Comparison of ENCODE assay signal across 1 cellular context in the genomic region with DNA sequence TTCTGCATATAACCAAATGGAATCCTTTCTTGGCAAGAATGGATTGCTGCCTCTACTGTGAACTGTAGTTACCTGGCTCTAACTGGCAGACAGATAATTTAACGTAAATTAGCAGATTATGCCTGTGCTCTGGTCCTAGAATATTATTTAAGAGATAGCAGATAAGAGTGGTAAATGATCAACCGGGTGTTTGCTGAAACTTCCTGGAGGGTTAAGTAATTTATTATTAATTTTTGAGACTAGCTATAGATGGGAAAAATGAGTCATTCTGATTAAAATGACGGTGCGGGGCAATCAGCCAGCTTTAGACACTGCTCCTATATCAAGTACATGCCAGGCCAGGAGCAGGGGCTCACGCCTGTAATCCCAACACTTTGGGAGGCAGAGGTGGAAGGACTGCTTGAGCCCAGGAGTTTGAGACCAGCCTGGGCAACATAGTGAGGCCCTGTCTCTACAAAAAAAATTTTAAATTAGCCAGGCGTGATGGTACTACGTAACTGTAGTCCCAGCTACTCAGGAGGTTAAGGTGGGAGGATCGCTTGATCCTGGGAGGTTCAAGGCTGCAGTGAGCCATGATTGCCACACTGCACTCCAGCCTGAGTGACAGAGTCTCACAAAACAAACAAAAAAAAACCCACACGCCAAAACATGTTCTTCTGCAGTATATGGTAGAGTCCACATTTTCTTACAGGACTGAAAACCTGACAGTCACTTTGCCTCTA.
A peak's percentile ranks its signal among the peaks of the same experiment; 100 is the strongest.
TF ChIP-seq lines count a peak whose summit lies in the region.

No MANE protein-coding gene starts in this region.

TF ChIP-seq in HepG2, 621 proteins besides CTCF, POLR2A, EP300 and RAD21 (continued from another document and continues in another):
- TF ChIP-seq, protein P1, sequence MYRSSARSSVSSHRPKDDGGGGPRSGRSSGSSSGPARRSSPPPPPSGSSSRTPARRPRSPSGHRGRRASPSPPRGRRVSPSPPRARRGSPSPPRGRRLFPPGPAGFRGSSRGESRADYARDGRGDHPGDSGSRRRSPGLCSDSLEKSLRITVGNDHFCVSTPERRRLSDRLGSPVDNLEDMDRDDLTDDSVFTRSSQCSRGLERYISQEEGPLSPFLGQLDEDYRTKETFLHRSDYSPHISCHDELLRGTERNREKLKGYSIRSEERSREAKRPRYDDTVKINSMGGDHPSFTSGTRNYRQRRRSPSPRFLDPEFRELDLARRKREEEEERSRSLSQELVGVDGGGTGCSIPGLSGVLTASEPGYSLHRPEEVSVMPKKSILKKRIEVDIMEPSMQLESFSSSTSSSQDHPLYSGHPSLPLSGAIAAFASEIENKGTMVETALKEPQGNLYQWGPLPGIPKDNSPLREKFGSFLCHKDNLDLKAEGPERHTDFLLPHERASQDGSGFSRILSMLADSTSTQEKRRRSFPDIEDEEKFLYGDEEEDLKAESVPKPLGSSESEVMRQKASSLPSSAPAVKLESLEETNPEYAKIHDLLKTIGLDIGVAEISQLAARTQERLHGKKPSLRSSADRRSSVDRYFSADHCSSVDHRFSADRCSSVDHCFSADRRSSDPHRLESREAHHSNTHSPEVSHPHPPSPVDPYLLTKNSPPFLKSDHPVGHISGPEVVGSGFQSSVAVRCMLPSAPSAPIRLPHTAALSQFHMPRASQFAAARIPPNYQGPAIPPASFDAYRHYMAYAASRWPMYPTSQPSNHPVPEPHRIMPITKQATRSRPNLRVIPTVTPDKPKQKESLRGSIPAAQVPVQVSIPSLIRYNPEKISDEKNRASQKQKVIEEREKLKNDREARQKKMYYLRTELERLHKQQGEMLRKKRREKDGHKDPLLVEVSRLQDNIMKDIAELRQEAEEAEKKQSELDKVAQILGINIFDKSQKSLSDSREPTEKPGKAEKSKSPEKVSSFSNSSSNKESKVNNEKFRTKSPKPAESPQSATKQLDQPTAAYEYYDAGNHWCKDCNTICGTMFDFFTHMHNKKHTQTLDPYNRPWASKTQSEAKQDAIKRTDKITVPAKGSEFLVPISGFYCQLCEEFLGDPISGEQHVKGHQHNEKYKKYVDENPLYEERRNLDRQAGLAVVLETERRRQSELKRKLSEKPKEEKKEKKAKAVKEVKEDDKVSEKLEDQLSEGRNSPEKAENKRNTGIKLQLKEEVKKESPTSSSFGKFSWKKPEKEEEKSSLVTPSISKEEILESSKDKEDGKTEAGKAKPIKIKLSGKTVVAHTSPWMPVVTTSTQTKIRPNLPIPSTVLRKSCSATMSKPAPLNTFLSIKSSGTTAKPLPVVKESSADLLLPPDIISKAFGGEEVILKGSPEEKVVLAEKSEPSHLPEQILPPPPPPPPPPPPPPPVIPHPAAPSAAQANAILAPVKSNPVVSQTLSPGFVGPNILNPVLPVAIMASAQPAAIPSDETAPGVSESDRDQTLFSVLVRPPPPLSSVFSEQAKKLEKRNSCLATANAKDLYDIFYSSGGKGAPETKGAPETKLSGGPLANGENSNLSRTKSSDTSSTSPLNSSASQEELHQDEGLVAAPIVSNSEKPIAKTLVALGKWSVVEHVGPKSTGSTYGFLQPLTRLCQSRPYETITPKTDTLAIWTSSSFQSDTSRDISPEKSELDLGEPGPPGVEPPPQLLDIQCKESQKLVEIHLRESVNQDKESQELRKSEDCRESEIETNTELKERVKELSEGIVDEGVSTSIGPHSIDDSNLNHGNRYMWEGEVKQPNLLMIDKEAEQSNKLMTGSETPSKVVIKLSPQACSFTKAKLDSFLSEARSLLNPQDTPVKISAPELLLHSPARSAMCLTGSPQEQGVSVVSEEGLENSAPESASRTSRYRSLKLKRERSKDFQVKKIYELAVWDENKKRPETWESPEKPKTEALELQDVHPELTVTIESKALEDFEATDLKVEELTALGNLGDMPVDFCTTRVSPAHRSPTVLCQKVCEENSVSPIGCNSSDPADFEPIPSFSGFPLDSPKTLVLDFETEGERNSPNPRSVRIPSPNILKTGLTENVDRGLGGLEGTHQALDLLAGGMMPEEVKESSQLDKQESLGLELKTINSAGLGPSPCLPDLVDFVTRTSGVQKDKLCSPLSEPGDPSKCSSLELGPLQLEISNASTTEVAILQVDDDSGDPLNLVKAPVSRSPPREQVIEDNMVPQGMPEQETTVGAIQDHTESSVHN (CRISPR knock-in tag; IDR thresholded peaks at IDR 0.05) = 0 out of 2 replicates have a peak, but pooled peaks have one; percentile 56
- TF ChIP-seq ZBTB7B (CRISPR knock-in tag; IDR thresholded peaks at IDR 0.05) (peak; percentile 83), ZNF160 (CRISPR knock-in tag; IDR thresholded peaks at IDR 0.05) (0 out of 2 replicates have a peak, but pooled peaks have one; percentile 59), ZNF564 (CRISPR knock-in tag; IDR thresholded peaks at IDR 0.05) (no peak), ATM (IDR thresholded peaks at IDR 0.05; ENCODE audit: borderline replicate concordance) (no peak), FLYWCH1 (CRISPR knock-in tag; IDR thresholded peaks at IDR 0.05) (no peak), SKI (IDR thresholded peaks at IDR 0.05; ENCODE audit: partially characterized antibody) (peak; percentile 58), ZNF713 (CRISPR knock-in tag; IDR thresholded peaks at IDR 0.05) (no peak), ZSCAN21 (CRISPR knock-in tag; IDR thresholded peaks at IDR 0.05; ENCODE audit: borderline replicate concordance) (0 out of 2 replicates have a peak, but pooled peaks have one; percentile 72), HNF4G (IDR thresholded peaks at IDR 0.05; ENCODE audit: borderline replicate concordance, low read depth, low read length) (peak; percentile 46; the same call in 1 of the 2 replicates), HNF4G (CRISPR knock-in tag; IDR thresholded peaks at IDR 0.05; ENCODE audit: borderline replicate concordance, low read depth) (no peak), RCOR2 (CRISPR knock-in tag; IDR thresholded peaks at IDR 0.05) (peak; percentile 95), POLR2AphosphoS5 (IDR thresholded peaks at IDR 0.05; ENCODE audit: low read depth, low read length) (no peak), NR2F6 (IDR thresholded peaks at IDR 0.05) (peak; percentile 80), NR2F6 (CRISPR knock-in tag; IDR thresholded peaks at IDR 0.05) (peak; percentile 94), CREM (IDR thresholded peaks at IDR 0.05) (peak; percentile 79), CREM (CRISPR knock-in tag; IDR thresholded peaks at IDR 0.05) (no peak), ZSCAN31 (CRISPR knock-in tag; IDR thresholded peaks at IDR 0.05; ENCODE audit: low read depth) (peak; percentile 68; the same call in 1 of the 2 replicates), GABPA (IDR thresholded peaks at IDR 0.05; ENCODE audit: low read depth, low read length) (no peak), GABPA (CRISPR knock-in tag; IDR thresholded peaks at IDR 0.05; ENCODE audit: low read depth) (peak; percentile 31; the same call in 1 of the 2 replicates), HNRNPUL1 (IDR thresholded peaks at IDR 0.05; ENCODE audit: low read depth, low read length) (no peak), ZNF530 (CRISPR knock-in tag; IDR thresholded peaks at IDR 0.05; ENCODE audit: low read depth) (no peak), ZFP90 (CRISPR knock-in tag; IDR thresholded peaks at IDR 0.05; ENCODE audit: borderline replicate concordance) (peak; percentile 84; the same call in 1 of the 2 replicates), ZNF12 (CRISPR knock-in tag; IDR thresholded peaks at IDR 0.05) (peak; percentile 67; the same call in 1 of the 2 replicates), MEIS2 (CRISPR knock-in tag; IDR thresholded peaks at IDR 0.05) (peak; percentile 98), IKZF1 (IDR thresholded peaks at IDR 0.05) (no peak), PITX1 (CRISPR knock-in tag; IDR thresholded peaks at IDR 0.05) (peak; percentile 94), ZNF644 (CRISPR knock-in tag; IDR thresholded peaks at IDR 0.05; ENCODE audit: low read depth) (peak; percentile 95), NR2F1 (CRISPR knock-in tag; IDR thresholded peaks at IDR 0.05) (peak; percentile 48 to 51; a peak in 2 of 4 replicates), ZNF550 (CRISPR knock-in tag; IDR thresholded peaks at IDR 0.05; ENCODE audit: borderline replicate concordance) (no peak), HDAC2 (CRISPR knock-in tag; IDR thresholded peaks at IDR 0.05) (peak; percentile 93), ZNF780A (CRISPR knock-in tag; IDR thresholded peaks at IDR 0.05) (no peak)
- TF ChIP-seq, protein P2, sequence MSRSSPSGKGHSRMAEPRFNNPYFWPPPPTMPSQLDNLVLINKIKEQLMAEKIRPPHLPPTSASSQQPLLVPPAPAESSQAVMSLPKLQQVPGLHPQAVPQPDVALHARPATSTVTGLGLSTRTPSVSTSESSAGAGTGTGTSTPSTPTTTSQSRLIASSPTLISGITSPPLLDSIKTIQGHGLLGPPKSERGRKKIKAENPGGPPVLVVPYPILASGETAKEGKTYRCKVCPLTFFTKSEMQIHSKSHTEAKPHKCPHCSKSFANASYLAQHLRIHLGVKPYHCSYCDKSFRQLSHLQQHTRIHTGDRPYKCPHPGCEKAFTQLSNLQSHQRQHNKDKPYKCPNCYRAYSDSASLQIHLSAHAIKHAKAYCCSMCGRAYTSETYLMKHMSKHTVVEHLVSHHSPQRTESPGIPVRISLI (CRISPR knock-in tag; IDR thresholded peaks at IDR 0.05; ENCODE audit: borderline replicate concordance) = peak; percentile 98
- TF ChIP-seq, protein P3, sequence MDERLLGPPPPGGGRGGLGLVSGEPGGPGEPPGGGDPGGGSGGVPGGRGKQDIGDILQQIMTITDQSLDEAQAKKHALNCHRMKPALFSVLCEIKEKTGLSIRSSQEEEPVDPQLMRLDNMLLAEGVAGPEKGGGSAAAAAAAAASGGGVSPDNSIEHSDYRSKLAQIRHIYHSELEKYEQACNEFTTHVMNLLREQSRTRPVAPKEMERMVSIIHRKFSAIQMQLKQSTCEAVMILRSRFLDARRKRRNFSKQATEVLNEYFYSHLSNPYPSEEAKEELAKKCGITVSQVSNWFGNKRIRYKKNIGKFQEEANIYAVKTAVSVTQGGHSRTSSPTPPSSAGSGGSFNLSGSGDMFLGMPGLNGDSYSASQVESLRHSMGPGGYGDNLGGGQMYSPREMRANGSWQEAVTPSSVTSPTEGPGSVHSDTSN (CRISPR knock-in tag; IDR thresholded peaks at IDR 0.05) = peak; percentile 87
- TF ChIP-seq, protein P4, sequence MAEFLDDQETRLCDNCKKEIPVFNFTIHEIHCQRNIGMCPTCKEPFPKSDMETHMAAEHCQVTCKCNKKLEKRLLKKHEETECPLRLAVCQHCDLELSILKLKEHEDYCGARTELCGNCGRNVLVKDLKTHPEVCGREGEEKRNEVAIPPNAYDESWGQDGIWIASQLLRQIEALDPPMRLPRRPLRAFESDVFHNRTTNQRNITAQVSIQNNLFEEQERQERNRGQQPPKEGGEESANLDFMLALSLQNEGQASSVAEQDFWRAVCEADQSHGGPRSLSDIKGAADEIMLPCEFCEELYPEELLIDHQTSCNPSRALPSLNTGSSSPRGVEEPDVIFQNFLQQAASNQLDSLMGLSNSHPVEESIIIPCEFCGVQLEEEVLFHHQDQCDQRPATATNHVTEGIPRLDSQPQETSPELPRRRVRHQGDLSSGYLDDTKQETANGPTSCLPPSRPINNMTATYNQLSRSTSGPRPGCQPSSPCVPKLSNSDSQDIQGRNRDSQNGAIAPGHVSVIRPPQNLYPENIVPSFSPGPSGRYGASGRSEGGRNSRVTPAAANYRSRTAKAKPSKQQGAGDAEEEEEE (CRISPR knock-in tag; IDR thresholded peaks at IDR 0.05; ENCODE audit: borderline replicate concordance) = no peak
- TF ChIP-seq, protein P5, sequence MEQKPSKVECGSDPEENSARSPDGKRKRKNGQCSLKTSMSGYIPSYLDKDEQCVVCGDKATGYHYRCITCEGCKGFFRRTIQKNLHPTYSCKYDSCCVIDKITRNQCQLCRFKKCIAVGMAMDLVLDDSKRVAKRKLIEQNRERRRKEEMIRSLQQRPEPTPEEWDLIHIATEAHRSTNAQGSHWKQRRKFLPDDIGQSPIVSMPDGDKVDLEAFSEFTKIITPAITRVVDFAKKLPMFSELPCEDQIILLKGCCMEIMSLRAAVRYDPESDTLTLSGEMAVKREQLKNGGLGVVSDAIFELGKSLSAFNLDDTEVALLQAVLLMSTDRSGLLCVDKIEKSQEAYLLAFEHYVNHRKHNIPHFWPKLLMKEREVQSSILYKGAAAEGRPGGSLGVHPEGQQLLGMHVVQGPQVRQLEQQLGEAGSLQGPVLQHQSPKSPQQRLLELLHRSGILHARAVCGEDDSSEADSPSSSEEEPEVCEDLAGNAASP (CRISPR knock-in tag; IDR thresholded peaks at IDR 0.05; ENCODE audit: borderline replicate concordance) = peak; percentile 79
- TF ChIP-seq, protein P6, sequence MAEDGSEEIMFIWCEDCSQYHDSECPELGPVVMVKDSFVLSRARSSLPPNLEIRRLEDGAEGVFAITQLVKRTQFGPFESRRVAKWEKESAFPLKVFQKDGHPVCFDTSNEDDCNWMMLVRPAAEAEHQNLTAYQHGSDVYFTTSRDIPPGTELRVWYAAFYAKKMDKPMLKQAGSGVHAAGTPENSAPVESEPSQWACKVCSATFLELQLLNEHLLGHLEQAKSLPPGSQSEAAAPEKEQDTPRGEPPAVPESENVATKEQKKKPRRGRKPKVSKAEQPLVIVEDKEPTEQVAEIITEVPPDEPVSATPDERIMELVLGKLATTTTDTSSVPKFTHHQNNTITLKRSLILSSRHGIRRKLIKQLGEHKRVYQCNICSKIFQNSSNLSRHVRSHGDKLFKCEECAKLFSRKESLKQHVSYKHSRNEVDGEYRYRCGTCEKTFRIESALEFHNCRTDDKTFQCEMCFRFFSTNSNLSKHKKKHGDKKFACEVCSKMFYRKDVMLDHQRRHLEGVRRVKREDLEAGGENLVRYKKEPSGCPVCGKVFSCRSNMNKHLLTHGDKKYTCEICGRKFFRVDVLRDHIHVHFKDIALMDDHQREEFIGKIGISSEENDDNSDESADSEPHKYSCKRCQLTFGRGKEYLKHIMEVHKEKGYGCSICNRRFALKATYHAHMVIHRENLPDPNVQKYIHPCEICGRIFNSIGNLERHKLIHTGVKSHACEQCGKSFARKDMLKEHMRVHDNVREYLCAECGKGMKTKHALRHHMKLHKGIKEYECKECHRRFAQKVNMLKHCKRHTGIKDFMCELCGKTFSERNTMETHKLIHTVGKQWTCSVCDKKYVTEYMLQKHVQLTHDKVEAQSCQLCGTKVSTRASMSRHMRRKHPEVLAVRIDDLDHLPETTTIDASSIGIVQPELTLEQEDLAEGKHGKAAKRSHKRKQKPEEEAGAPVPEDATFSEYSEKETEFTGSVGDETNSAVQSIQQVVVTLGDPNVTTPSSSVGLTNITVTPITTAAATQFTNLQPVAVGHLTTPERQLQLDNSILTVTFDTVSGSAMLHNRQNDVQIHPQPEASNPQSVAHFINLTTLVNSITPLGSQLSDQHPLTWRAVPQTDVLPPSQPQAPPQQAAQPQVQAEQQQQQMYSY (CRISPR knock-in tag; IDR thresholded peaks at IDR 0.05) = 0 out of 2 replicates have a peak, but pooled peaks have one; percentile 28
